ENCODE assay signal across 13 cellular contexts in genomic region chr14:93957751-93958566, GRCh38. TPM values are rescaled to one million over a fixed set of nuclear protein-coding genes. Genes with fewer than 3 reads are reported as not detected.
DNase-seq lines count a peak whose midpoint lies in the region; ATAC-seq and TF ChIP-seq lines count a peak whose summit lies in the region.
"Had no signal": no experiment of that assay in that cellular context is flagged by ENCODE, and none has a peak within 500 bp of the region (broad histone marks: within the 10 kb centered on the region; RNA-seq: fewer than 3 reads in every experiment).

No MANE protein-coding gene starts in this region.

- POLR2A ChIA-PET in activated B cell treated with CpG ODN at 0.5 μM for 24 hours (lab: Charles Lee) = interaction anchor here (1.0 to 7.2 kb wide), 5 partner anchors 12 to 20 kb away, joined by 4 to 133 read pairs (median 12); no protein-coding TSS in a partner anchor

- TF ChIP-seq CTCF in cardiac muscle cell (IDR thresholded peaks at IDR 0.05; ENCODE audit: low read depth, low read length) (no peak), activated B cell treated with CpG ODN at 0.5 μM for 24 hours (IDR thresholded peaks at IDR 0.05) (no peak), endothelial cell (IDR thresholded peaks at IDR 0.05; ENCODE audit: unreplicated experiment) (no peak), GM10266 (IDR thresholded peaks at IDR 0.05; ENCODE audit: control insufficient read depth, insufficient read depth, low read depth, missing control alignments) (no peak)

- H3K27me3 Mint-ChIP-seq in activated B cell treated with CpG ODN at 0.5 μM for 24 hours (no peaks in the 10 kb centered on the region), immature natural killer cell (ENCODE audit: low read depth in 3 of 3) (peaks cover 8 to 17% (median 16%) of the 10 kb centered on the region in 3 donors), endothelial cell (ENCODE audit: unreplicated experiment) (peaks cover 5% of the 10 kb centered on the region)

- H3K4me1 Mint-ChIP-seq in activated B cell treated with CpG ODN at 0.5 μM for 24 hours (peaks cover 94% of the 10 kb centered on the region), immature natural killer cell (peaks cover 87 to 91% of the 10 kb centered on the region in 2 donors), endothelial cell (ENCODE audit: unreplicated experiment) (peaks cover 20% of the 10 kb centered on the region)

- no peaks in the 10 kb centered on the region for H3K9me3 ChIP-seq in cardiac muscle cell (ENCODE audit: low read depth)
- no peaks in the 10 kb centered on the region for H3K9me3 ChIP-seq in stomach smooth muscle (ENCODE audit: control insufficient read depth in 2 of 2, low read length in 2 of 2)
- H3K9me3 ChIP-seq: upper lobe of right lung had no signal

- H3K4me3 Mint-ChIP-seq in activated B cell treated with CpG ODN at 0.5 μM for 24 hours (no peak overlapping the region), immature natural killer cell (peak overlapping the region in 4 of 5 donors; percentile 24 to 54 (median 32)), endothelial cell (ENCODE audit: unreplicated experiment) (no peak overlapping the region)

- DNase-seq in cardiac muscle cell (ENCODE audit: low read depth in 1 of 2, low spot score in 1 of 2) (no peak), left cardiac atrium (no peak), activated B cell treated with CpG ODN at 0.5 μM for 24 hours (no peak), immature natural killer cell (no peak), activated gamma-delta T cell (lab: John Stamatoyannopoulos, UW) (no peak), endothelial cell (ENCODE audit: low spot score) (no peak), GM10266 (ENCODE audit: extremely low spot score) (no peak)
- DNase-seq: AML-193, brain microvascular endothelial cell, NCI-H1694, upper lobe of right lung had no signal

- H3K9me3 Mint-ChIP-seq in activated B cell treated with CpG ODN at 0.5 μM for 24 hours (no peaks in the 10 kb centered on the region), immature natural killer cell (no peaks in the 10 kb centered on the region), endothelial cell (ENCODE audit: unreplicated experiment) (no peaks in the 10 kb centered on the region)

- CTCF ChIA-PET in activated B cell treated with CpG ODN at 0.5 μM for 24 hours (lab: Charles Lee) = interaction anchor here (2.3 to 12.0 kb wide), 4 partner anchors 11 to 19 kb away, joined by 10 to 126 read pairs (median 25); no protein-coding TSS in a partner anchor

- no peaks in the 10 kb centered on the region for H3K36me3 Mint-ChIP-seq in activated B cell treated with CpG ODN at 0.5 μM for 24 hours (ENCODE audit: low read depth)
- H3K36me3 Mint-ChIP-seq in immature natural killer cell = peaks cover 0 to 4% (median 3%) of the 10 kb centered on the region in 3 donors
- H3K36me3 Mint-ChIP-seq in endothelial cell (ENCODE audit: low read depth, unreplicated experiment) = no peaks in the 10 kb centered on the region

- peak overlapping the region; percentile 26 to 62 for H3K9ac ChIP-seq in stomach smooth muscle (ENCODE audit: low read length in 2 of 2)

- no peak for ATAC-seq in left cardiac atrium
- no peak for ATAC-seq in activated B cell treated with CpG ODN at 0.5 μM for 24 hours (ENCODE audit: low read depth)
- ATAC-seq: upper lobe of right lung had no signal

- no peaks in the 10 kb centered on the region for H3K27me3 ChIP-seq in cardiac muscle cell
- H3K27me3 ChIP-seq in stomach smooth muscle (ENCODE audit: control insufficient read depth in 1 of 2, insufficient read depth in 2 of 2, low read length in 2 of 2) = no peaks in the 10 kb centered on the region
- H3K27me3 ChIP-seq: upper lobe of right lung had no signal

- H3K4me3 ChIP-seq in cardiac muscle cell = no peak overlapping the region
- H3K4me3 ChIP-seq in stomach smooth muscle (ENCODE audit: low read length in 2 of 2) = peak overlapping the region in 1 of 2 donors; percentile 29
- H3K4me3 ChIP-seq: upper lobe of right lung had no signal

- H3K27ac Mint-ChIP-seq in activated B cell treated with CpG ODN at 0.5 μM for 24 hours (peak overlapping the region; percentile 93), immature natural killer cell (peak overlapping the region; percentile 77 to 99 (median 92)), endothelial cell (ENCODE audit: unreplicated experiment) (no peak overlapping the region)

- H3K36me3 ChIP-seq in cardiac muscle cell (no peaks in the 10 kb centered on the region), stomach smooth muscle (ENCODE audit: control insufficient read depth in 2 of 2, insufficient read depth in 2 of 2, low read length in 2 of 2) (peaks cover 29 to 30% of the 10 kb centered on the region in 2 donors)
- H3K36me3 ChIP-seq: brain microvascular endothelial cell, upper lobe of right lung had no signal

- intact Hi-C loops in left cardiac atrium (cut with DNase I) (no loop called here), activated B cell treated with CpG ODN at 0.5 μM for 24 hours (cut with micrococcal nuclease) (loop anchor here (2.0 to 5.0 kb wide), 4 partner anchors 44 to 1281 kb away; partner anchors contain the start of genes DDX24 and IFI27L1)

- H3K27ac ChIP-seq in cardiac muscle cell (peak overlapping the region; percentile 95), stomach smooth muscle (ENCODE audit: low read length) (peak overlapping the region; percentile 84)
- H3K27ac ChIP-seq: brain microvascular endothelial cell, upper lobe of right lung had no signal

- peaks cover 61% of the 10 kb centered on the region for H3K4me1 ChIP-seq in cardiac muscle cell (ENCODE audit: low read depth)
- H3K4me1 ChIP-seq in stomach smooth muscle (ENCODE audit: control insufficient read depth, insufficient read depth, low read length) = peaks cover 80% of the 10 kb centered on the region

RNA-seq across cellular contexts. Expression of gene ASB2, which starts 18.4 kb away (rescaled TPM):
- total RNA-seq in cardiac muscle cell (208 and 240 TPM in 2 replicates), left cardiac atrium (100 to 1,000 TPM; 102 to 105 TPM), activated B cell treated with CpG ODN at 0.5 μM for 24 hours (2.7 and 3.1 TPM in 2 replicates), endothelial cell (ENCODE audit: unreplicated experiment) (not detected)
- polyA plus RNA-seq in cardiac muscle cell (165 and 191 TPM in 2 replicates), immature natural killer cell (1 to 10 TPM; 1.4 to 4.2 (median 2.7) TPM)

RNA-seq across cellular contexts. Expression of gene FAM181A, which starts 30.8 kb away (rescaled TPM):
- total RNA-seq in cardiac muscle cell (not detected in 2 replicates), left cardiac atrium (not detected), activated B cell treated with CpG ODN at 0.5 μM for 24 hours (not detected in 2 replicates), endothelial cell (ENCODE audit: unreplicated experiment) (not detected)
- polyA plus RNA-seq in cardiac muscle cell (0.16 TPM in 1 of 2 replicates, not detected in the other), immature natural killer cell (not detected)
- total RNA-seq: epithelial cell of proximal tubule had no signal

RNA-seq across cellular contexts. Expression of gene CCDC197, which starts 39.1 kb away (rescaled TPM):
- total RNA-seq in cardiac muscle cell (not detected in 2 replicates), left cardiac atrium (not detected), activated B cell treated with CpG ODN at 0.5 μM for 24 hours (not detected in 2 replicates), endothelial cell (ENCODE audit: unreplicated experiment) (not detected)
- polyA plus RNA-seq in cardiac muscle cell (0.21 TPM in 1 of 2 replicates, not detected in the other), immature natural killer cell (not detected)
- total RNA-seq: epithelial cell of proximal tubule, upper lobe of right lung had no signal

Comparison
In these comparisons a context has a peak if more than half of its experiments do, and no peak if none do; other contexts are left out.
1. H3K4me3 Mint-ChIP-seq: peak in immature natural killer cell (4 of 5); none in activated B cell treated with CpG ODN at 0.5 μM for 24 hours (single experiment) and endothelial cell (single experiment).
2. RNA of gene ASB2, which starts 18.4 kb away (total RNA-seq): 208 to 240 TPM in cardiac muscle cell and 102 to 105 TPM in left cardiac atrium; 2.7 to 3.1 TPM in activated B cell treated with CpG ODN at 0.5 μM for 24 hours and not detected in endothelial cell (single experiment); every median in the first group is over 10 times any median in the second.